8 cellular contexts compared by ENCODE assay signal in the genomic region with DNA sequence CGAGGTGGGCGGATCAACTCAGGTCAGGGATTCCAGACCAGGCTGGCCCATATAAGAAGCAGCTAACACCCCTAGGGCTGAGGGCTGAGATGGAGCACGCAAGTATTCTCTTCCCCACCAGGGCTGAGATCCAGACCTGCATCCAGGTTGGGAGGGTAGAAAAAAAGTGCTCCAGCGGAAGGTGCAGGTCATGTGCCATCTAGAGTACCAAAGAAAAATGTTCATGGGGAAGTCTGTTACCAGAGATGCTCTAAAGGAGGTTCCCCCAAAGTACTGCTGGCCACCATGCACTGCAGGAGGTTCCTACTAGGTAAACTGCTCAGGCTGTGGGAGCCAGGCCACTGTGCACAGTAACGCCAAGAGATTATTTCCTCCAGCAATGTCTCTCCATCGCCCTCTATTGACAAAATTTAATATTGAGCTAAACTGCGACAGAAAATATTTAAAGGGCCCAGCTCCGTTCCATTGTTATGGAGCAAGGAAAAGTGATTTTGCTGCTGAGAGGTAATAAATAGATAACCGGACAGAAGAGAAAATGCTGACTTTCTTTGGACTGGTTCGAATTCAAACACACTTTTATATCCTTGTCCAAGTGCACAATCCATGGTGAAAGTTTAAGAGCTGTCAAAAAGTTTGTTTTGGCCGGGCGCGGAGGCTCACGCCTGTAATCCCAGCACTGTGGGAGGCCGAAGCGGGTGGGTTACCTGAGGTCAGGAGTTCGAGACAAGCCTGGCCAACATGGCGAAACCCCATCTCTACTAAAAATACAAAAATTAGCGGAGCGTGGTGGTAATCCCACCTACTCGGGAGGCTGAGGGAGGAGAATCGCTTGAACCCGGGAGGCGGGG.
DNase-seq lines count a peak whose midpoint lies in the region; ATAC-seq and TF ChIP-seq lines count a peak whose summit lies in the region.

No MANE protein-coding gene starts in this region.

- H3K4me3 Mint-ChIP-seq in T-helper 17 cell (peak overlapping the region; percentile 94), brain (peak overlapping the region; percentile 96 to 100 (median 98))

- H3K9ac ChIP-seq in iPS-15b (ENCODE audit: low read depth, low read length): no peak overlapping the region

- peaks cover 0 to 9% (median 0%) of the 10 kb centered on the region in 5 experiments for H3K9me3 Mint-ChIP-seq in brain

- H3K36me3 Mint-ChIP-seq in T-helper 17 cell (ENCODE audit: low read depth): no peaks in the 10 kb centered on the region
- H3K36me3 Mint-ChIP-seq in brain: no peaks in the 10 kb centered on the region

- peaks cover 14% of the 10 kb centered on the region for H3K27me3 Mint-ChIP-seq in T-helper 17 cell
- peaks cover 55% of the 10 kb centered on the region for H3K27me3 Mint-ChIP-seq in brain

- H3K27me3 ChIP-seq in iPS-15b (ENCODE audit: control insufficient read depth, insufficient read depth, low read length): peaks cover 72% of the 10 kb centered on the region

- H3K4me1 Mint-ChIP-seq in T-helper 17 cell (peaks cover 25% of the 10 kb centered on the region), brain (peaks cover 14% of the 10 kb centered on the region)

- peak; percentile 45 for DNase-seq in GM04503 (ENCODE audit: low read depth)
- DNase-seq in NCI-H187 treated with DMSO at 0.1 percent for 48 hours (lab: John Stamatoyannopoulos, UW): peak; percentile 52
- DNase-seq in T-helper 17 cell: peak; percentile 17 to 31 (median 19)
- peak; percentile 65 for DNase-seq in sciatic nerve (ENCODE audit: low spot score)
- DNase-seq in GM19238 (ENCODE audit: insufficient read length, low spot score): no peak

- no peaks in the 10 kb centered on the region for H3K9me3 ChIP-seq in T-helper 17 cell (ENCODE audit: control insufficient read depth, low read length, poor library complexity, severe bottlenecking)
- H3K9me3 ChIP-seq in iPS-15b (ENCODE audit: control insufficient read depth, insufficient read depth, low read length): no peaks in the 10 kb centered on the region

- H3K27ac Mint-ChIP-seq in T-helper 17 cell (peak overlapping the region; percentile 98), brain (peak overlapping the region; percentile 77 to 99 (median 95))

- peak; percentile 66 to 78 for TF ChIP-seq CTCF in brain (conservative IDR thresholded peaks at IDR 0.05)

- peaks cover 4% of the 10 kb centered on the region for H3K4me1 ChIP-seq in iPS-15b (ENCODE audit: control insufficient read depth, insufficient read depth, low read length)

- ATAC-seq in HG02870 (IDR thresholded peaks at IDR 0.05; ENCODE audit: unreplicated experiment) (peak; percentile 43), T-helper 17 cell (peak; percentile 56), sciatic nerve (peak; percentile 94)

- H3K4me3 ChIP-seq in iPS-15b (ENCODE audit: low read depth, low read length): peak overlapping the region; percentile 75

- intact Hi-C loops in sciatic nerve (cut with DNase I): no loop called here

- no peaks in the 10 kb centered on the region for H3K36me3 ChIP-seq in iPS-15b (ENCODE audit: control insufficient read depth, insufficient read depth, low read length)

Comparison
In these comparisons a context has a peak if more than half of its experiments do, and no peak if none do; other contexts are left out.
1. ATAC-seq: peak in every context shown above with its lines; median percentile 94 in sciatic nerve; 56 in T-helper 17 cell; 43 in HG02870.